ENCODE assay signal across 14 cellular contexts in the genomic region with DNA sequence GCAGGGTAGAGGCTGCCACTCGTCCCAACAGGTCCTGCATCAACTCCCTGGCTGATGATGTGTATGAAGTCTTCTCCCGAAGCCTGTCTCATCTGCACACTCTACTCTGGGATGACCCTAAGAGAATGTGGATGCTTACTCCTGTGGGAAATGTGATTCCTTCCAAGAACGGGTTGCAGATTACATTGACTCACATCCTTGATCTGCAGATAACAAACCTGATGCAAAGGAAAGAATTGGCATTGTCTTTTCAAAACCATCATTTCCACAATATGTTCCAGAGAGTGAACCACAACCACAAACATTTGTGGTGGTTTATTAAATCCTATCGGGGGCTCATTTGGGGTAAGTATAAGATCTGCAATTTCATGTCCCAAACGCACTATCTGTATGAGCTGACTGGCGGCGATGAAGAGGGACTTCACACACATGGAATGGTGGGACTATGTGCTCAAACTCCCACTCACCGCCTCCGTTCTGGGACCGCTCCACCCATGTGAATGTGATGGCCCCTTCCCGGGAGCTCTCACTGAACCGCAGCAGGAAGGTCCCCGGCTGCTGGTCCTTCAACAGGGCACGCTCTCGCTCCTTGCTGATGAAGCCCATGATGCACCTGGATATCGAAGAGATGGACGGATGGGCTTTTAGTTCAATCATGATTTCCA. TPM values are rescaled to one million over a fixed set of nuclear protein-coding genes. Genes with fewer than 3 reads are reported as not detected.
DNase-seq lines count a peak whose midpoint lies in the region; ATAC-seq and TF ChIP-seq lines count a peak whose summit lies in the region.
"Had no signal": no experiment of that assay in that cellular context is flagged by ENCODE, and none has a peak within 500 bp of the region (broad histone marks: within the 10 kb centered on the region; RNA-seq: fewer than 3 reads in every experiment).

No MANE protein-coding gene starts in this region.

- H3K4me3 ChIP-seq in HFF-Myc (replicated peaks; ENCODE audit: low read depth, low read length) (no peak overlapping the region), dorsolateral prefrontal cortex (no peak overlapping the region)
- no peak overlapping the region for H3K4me3 ChIP-seq in naive thymus-derived CD4-positive, alpha-beta T cell (ENCODE audit: low read length)
- H3K4me3 ChIP-seq: SK-N-MC, suprapubic skin had no signal

- H3K27me3 ChIP-seq in naive thymus-derived CD4-positive, alpha-beta T cell (ENCODE audit: control insufficient read depth in 2 of 2, insufficient read depth in 2 of 2, low read length in 2 of 2), result no peaks in the 10 kb centered on the region
- no peaks in the 10 kb centered on the region for H3K27me3 ChIP-seq in dorsolateral prefrontal cortex
- H3K27me3 ChIP-seq: suprapubic skin had no signal

- H3K4me1 Mint-ChIP-seq in activated naive CD8-positive, alpha-beta T cell treated with anti-CD3 and anti-CD28 coated beads, Interleukin-2, amount 50 U/mL, for 24 hours, result peaks cover 70% of the 10 kb centered on the region
- peaks cover 15 to 73% (median 52%) of the 10 kb centered on the region in 7 donors for H3K4me1 Mint-ChIP-seq in naive thymus-derived CD4-positive, alpha-beta T cell

- intact Hi-C loops in naive thymus-derived CD4-positive, alpha-beta T cell (cut with micrococcal nuclease), result loop anchor here in 1 of 2 donors (5.0 kb wide), 1 partner anchor 34 kb away; the partner anchor contains the start of gene STAT1
- intact Hi-C loops in dorsolateral prefrontal cortex (cut with DNase I), result no loop called here

- no peak for TF ChIP-seq CTCF in HFF-Myc (IDR thresholded peaks at IDR 0.05; ENCODE audit: low read depth, low read length, missing control alignments)
- no peak for TF ChIP-seq CTCF in dorsolateral prefrontal cortex (IDR thresholded peaks at IDR 0.05 in 54 of 56, conservative IDR thresholded peaks at IDR 0.05 in 2 of 56; ENCODE audit: low read depth in 1 of 56, partially characterized antibody in 56 of 56)

- no peaks in the 10 kb centered on the region for H3K9me3 ChIP-seq in naive thymus-derived CD4-positive, alpha-beta T cell (ENCODE audit: control insufficient read depth in 2 of 3, low read length in 3 of 3)
- H3K9me3 ChIP-seq: suprapubic skin had no signal

- H3K36me3 Mint-ChIP-seq in activated naive CD8-positive, alpha-beta T cell treated with anti-CD3 and anti-CD28 coated beads, Interleukin-2, amount 50 U/mL, for 24 hours (ENCODE audit: low read depth), result peaks cover 92% of the 10 kb centered on the region
- H3K36me3 Mint-ChIP-seq in naive thymus-derived CD4-positive, alpha-beta T cell, result peaks cover 34 to 89% (median 77%) of the 10 kb centered on the region in 5 donors

- CTCF ChIA-PET in naive thymus-derived CD4-positive, alpha-beta T cell (lab: Charles Lee), result interaction anchor here (0.9 kb wide), 1 partner anchor 18 kb away, joined by 3 read pairs; no protein-coding TSS in a partner anchor

- DNase-seq in Daoy (ENCODE audit: low read depth), result peak; percentile 64
- DNase-seq in HFF-Myc (ENCODE audit: extremely low read depth, low read depth), result peak; percentile 30
- no peak for DNase-seq in activated naive CD8-positive, alpha-beta T cell treated with anti-CD3 and anti-CD28 coated beads, Interleukin-2, amount 50 U/mL, for 24 hours
- no peak for DNase-seq in naive thymus-derived CD4-positive, alpha-beta T cell
- DNase-seq in dorsolateral prefrontal cortex, result no peak
- DNase-seq in activated CD8-positive, alpha-beta memory T cell treated with anti-CD3 and anti-CD28 coated beads, Interleukin-2, amount 50 U/mL, for 48 hours, result no peak
- no peak for DNase-seq in SW480 (ENCODE audit: low spot score)
- DNase-seq: activated CD4-positive, alpha-beta T cell treated with anti-CD3 and anti-CD28 coated beads, Interleukin-2, amount 50 U/mL, for 4 hours; aorta; DND-41; NCI-H1092 treated with DMSO at 0.1 percent for 48 hours; NCI-H748 treated with DMSO at 0.1 percent for 48 hours had no signal

- H3K27ac ChIP-seq in naive thymus-derived CD4-positive, alpha-beta T cell (ENCODE audit: low read depth, low read length), result no peak overlapping the region
- H3K27ac ChIP-seq in dorsolateral prefrontal cortex, result no peak overlapping the region
- H3K27ac ChIP-seq: SK-N-MC, suprapubic skin had no signal

- H3K4me3 Mint-ChIP-seq in activated naive CD8-positive, alpha-beta T cell treated with anti-CD3 and anti-CD28 coated beads, Interleukin-2, amount 50 U/mL, for 24 hours, result no peak overlapping the region
- peak overlapping the region in 1 of 10 donors; percentile 41 for H3K4me3 Mint-ChIP-seq in naive thymus-derived CD4-positive, alpha-beta T cell

- peak overlapping the region; percentile 74 for H3K27ac Mint-ChIP-seq in activated naive CD8-positive, alpha-beta T cell treated with anti-CD3 and anti-CD28 coated beads, Interleukin-2, amount 50 U/mL, for 24 hours
- H3K27ac Mint-ChIP-seq in naive thymus-derived CD4-positive, alpha-beta T cell, result peak overlapping the region; percentile 74 to 98 (median 85)

- POLR2A ChIA-PET in naive thymus-derived CD4-positive, alpha-beta T cell (lab: Charles Lee), result interaction anchor here (0.5 to 1.8 kb wide), 7 partner anchors 31 to 703 kb away, joined by 3 to 5 read pairs (median 3); partner anchors contain the start of gene STAT4

- peaks cover 67 to 95% (median 95%) of the 10 kb centered on the region in 3 experiments for H3K36me3 ChIP-seq in naive thymus-derived CD4-positive, alpha-beta T cell (ENCODE audit: control insufficient read depth in 2 of 3, insufficient read depth in 3 of 3, low read length in 3 of 3)

- no peaks in the 10 kb centered on the region for H3K9me3 Mint-ChIP-seq in activated naive CD8-positive, alpha-beta T cell treated with anti-CD3 and anti-CD28 coated beads, Interleukin-2, amount 50 U/mL, for 24 hours
- H3K9me3 Mint-ChIP-seq in naive thymus-derived CD4-positive, alpha-beta T cell, result peaks cover 0 to 2% (median 0%) of the 10 kb centered on the region in 11 donors

- peak; percentile 35 for ATAC-seq in activated naive CD8-positive, alpha-beta T cell treated with anti-CD3 and anti-CD28 coated beads, Interleukin-2, amount 50 U/mL, for 24 hours
- ATAC-seq in naive thymus-derived CD4-positive, alpha-beta T cell, result no peak

- no peaks in the 10 kb centered on the region for H3K27me3 Mint-ChIP-seq in activated naive CD8-positive, alpha-beta T cell treated with anti-CD3 and anti-CD28 coated beads, Interleukin-2, amount 50 U/mL, for 24 hours
- H3K27me3 Mint-ChIP-seq in naive thymus-derived CD4-positive, alpha-beta T cell, result no peaks in the 10 kb centered on the region

- peaks cover 0 to 30% of the 10 kb centered on the region in 2 donors for H3K4me1 ChIP-seq in naive thymus-derived CD4-positive, alpha-beta T cell (ENCODE audit: control insufficient read depth in 2 of 2, insufficient read depth in 2 of 2, low read length in 2 of 2)

RNA-seq across cellular contexts. Expression of gene STAT1, which starts 35.5 kb away (rescaled TPM):
- total RNA-seq in Daoy (2014; rRNA removed; shearing (Covaris generic)), result 44.7 and 58.5 TPM in 2 replicates
- total RNA-seq in naive thymus-derived CD4-positive, alpha-beta T cell, result 1,000 to 10,000 TPM in 1 of 5 experiments, 10 to 100 TPM in 4; 74.1 to 1,177 (median 89.6) TPM
- polyA plus RNA-seq in naive thymus-derived CD4-positive, alpha-beta T cell, result 100 to 1,000 TPM; 221 to 244 TPM
- 100 to 1,000 TPM in 3 of 120 experiments, 10 to 100 TPM in 117; 23.0 to 286 (median 57.5) TPM for total RNA-seq in dorsolateral prefrontal cortex

Comparison
In these comparisons a context has a peak if more than half of its experiments do, and no peak if none do; other contexts are left out.
1. DNase-seq: peak in Daoy (single experiment) and HFF-Myc (single experiment); none in activated naive CD8-positive, alpha-beta T cell treated with anti-CD3 and anti-CD28 coated beads, Interleukin-2, amount 50 U/mL, for 24 hours (single experiment), naive thymus-derived CD4-positive, alpha-beta T cell (0 of 9), dorsolateral prefrontal cortex (0 of 10), activated CD8-positive, alpha-beta memory T cell treated with anti-CD3 and anti-CD28 coated beads, Interleukin-2, amount 50 U/mL, for 48 hours (single experiment) and SW480 (single experiment).